Comparison of ENCODE assay signal across 9 cellular contexts in genomic region chr11:12269104-12269441, GRCh38.
DNase-seq lines count a peak whose midpoint lies in the region; ATAC-seq, FAIRE-seq and TF ChIP-seq lines count a peak whose summit lies in the region.
"Had no signal": no experiment of that assay in that cellular context is flagged by ENCODE, and none has a peak within 500 bp of the region (broad histone marks: within the 10 kb centered on the region; RNA-seq: fewer than 3 reads in every experiment).

No MANE protein-coding gene starts in this region.

- DNase-seq in LHCN-M2 (ENCODE audit: low read depth) = peak; percentile 65
- peak; percentile 84 for DNase-seq in dermis blood vessel endothelial cell
- no peak for DNase-seq in HepG2 (ENCODE audit: low spot score)
- DNase-seq in transverse colon = no peak
- no peak for DNase-seq in SHP77 treated with DMSO at 0.1 percent for 48 hours (lab: John Stamatoyannopoulos, UW)
- no peak for DNase-seq in NCI-H2227 (lab: John Stamatoyannopoulos, UW; ENCODE audit: unreplicated experiment)
- DNase-seq: activated CD4-positive, alpha-beta T cell treated with anti-CD3 and anti-CD28 coated beads for 36 hours; psoas muscle had no signal

- peak overlapping the region; percentile 62; the same call in 1 of the 2 replicates for H3K4me2 ChIP-seq in HepG2 (ENCODE audit: low read depth, low read length)

- H3K9me3 ChIP-seq in HepG2 (ENCODE audit: low read length) = no peaks in the 10 kb centered on the region
- H3K9me3 ChIP-seq in transverse colon = no peaks in the 10 kb centered on the region
- H3K9me3 ChIP-seq: psoas muscle had no signal

- in situ Hi-C loops in HepG2 (cut with HindIII; ENCODE audit: extremely low pct_ligation_motif_present, low pct_unique_long_range_greater_than_20kb) = no loop called here
- in situ Hi-C loops in transverse colon (cut with MboI; ENCODE audit: low pct_ligation_motif_present in 1 of 4, low pct_unique_long_range_greater_than_20kb in 1 of 4, low sequenced_read_pairs in 3 of 4) = loop anchor here in 1 of 4 donors (25.0 kb wide), 1 partner anchor 457 kb away; no protein-coding TSS in a partner anchor

- FAIRE-seq in HepG2 (lab: Jason Lieb, UNC) = no peak

- H3K27ac ChIP-seq in HepG2 (ENCODE audit: extremely low read length, insufficient read depth, low read length) = no peak overlapping the region
- peak overlapping the region; percentile 30 to 61 (median 43) for H3K27ac ChIP-seq in transverse colon
- H3K27ac ChIP-seq: psoas muscle had no signal

- BruUV-seq in HepG2 (replicated peaks; lab: Mats Ljungman, UMichigan) = no TSS peak

- H3K4me1 ChIP-seq in HepG2 (ENCODE audit: insufficient read depth, low read length) (peaks cover 35% of the 10 kb centered on the region), transverse colon (peaks cover 0 to 19% (median 12%) of the 10 kb centered on the region in 4 donors)
- H3K4me1 ChIP-seq: psoas muscle had no signal

- H2AFZ ChIP-seq in HepG2 (ENCODE audit: low read length) = no peak overlapping the region

- TF ChIP-seq CTCF in HepG2 (CRISPR knock-in tag; IDR thresholded peaks at IDR 0.05) (no peak), transverse colon (IDR thresholded peaks at IDR 0.05) (no peak)

- POLR2A ChIA-PET in HepG2 (lab: Yijun Ruan, JAX) = no interaction called here

- H3K4me3 ChIP-seq in HepG2 (replicated peaks in 1 of 3; ENCODE audit: insufficient read depth in 1 of 3, low read depth in 2 of 3, low read length in 3 of 3) = no peak overlapping the region
- H3K4me3 ChIP-seq in transverse colon = no peak overlapping the region
- H3K4me3 ChIP-seq: psoas muscle had no signal

- no peaks in the 10 kb centered on the region for H3K27me3 ChIP-seq in HepG2 (ENCODE audit: control insufficient read depth in 1 of 2, insufficient read depth in 2 of 2, low read length in 2 of 2)
- H3K27me3 ChIP-seq in transverse colon = no peaks in the 10 kb centered on the region

- CTCF ChIA-PET in HepG2 (lab: Yijun Ruan, JAX; ENCODE audit: low intra/inter-chr PET ratio, low total read pairs) = no interaction called here

- no peaks in the 10 kb centered on the region for H4K20me1 ChIP-seq in HepG2 (ENCODE audit: insufficient read depth, low read length)

- 13% methylated on average over 2 of the region's 3 CpGs for WGBS in HepG2 (ENCODE audit: low lambda C conversion rate)
- 20 to 44% methylated on average over 1 to 3 of the region's 3 CpGs for WGBS in transverse colon (ENCODE audit: low coverage in 1 of 2), 2 donors

- no peaks in the 10 kb centered on the region for H3K79me2 ChIP-seq in HepG2 (ENCODE audit: insufficient read depth, low read length)

- H3K9ac ChIP-seq in HepG2 (ENCODE audit: insufficient read depth, low read depth, low read length) = no peak overlapping the region

- TF ChIP-seq RAD21 in HepG2 (CRISPR knock-in tag; IDR thresholded peaks at IDR 0.05) = no peak

- no peak for TF ChIP-seq EP300 in HepG2 (IDR thresholded peaks at IDR 0.05; ENCODE audit: low read depth in 2 of 2, low read length in 2 of 2)
- no peak for TF ChIP-seq EP300 in HepG2 (CRISPR knock-in tag; IDR thresholded peaks at IDR 0.05; ENCODE audit: borderline replicate concordance)
- TF ChIP-seq EP300 in transverse colon (IDR thresholded peaks at IDR 0.05; ENCODE audit: low read depth) = no peak

- TF ChIP-seq POLR2A in HepG2 (IDR thresholded peaks at IDR 0.05; ENCODE audit: insufficient read depth in 1 of 2, low read depth in 2 of 2, low read length in 2 of 2) (no peak), transverse colon (IDR thresholded peaks at IDR 0.05) (no peak)

- ATAC-seq in HepG2 (no peak), GM21717 (IDR thresholded peaks at IDR 0.05; ENCODE audit: unreplicated experiment) (no peak)
- ATAC-seq: activated CD4-positive, alpha-beta T cell treated with anti-CD3 and anti-CD28 coated beads for 36 hours had no signal

- no peaks in the 10 kb centered on the region for H3K36me3 ChIP-seq in HepG2 (replicated peaks in 1 of 2; ENCODE audit: control insufficient read depth in 1 of 2, insufficient read depth in 2 of 2, low read length in 2 of 2)
- H3K36me3 ChIP-seq in transverse colon = no peaks in the 10 kb centered on the region

- intact Hi-C loops in HepG2 (cut with micrococcal nuclease; ENCODE audit: unreplicated experiment) = no loop called here
- intact Hi-C loops in transverse colon (cut with DNase I; ENCODE audit: low total_unique reads) = no loop called here

TF ChIP-seq in HepG2, 621 proteins besides CTCF, POLR2A, EP300 and RAD21 (continues in another document):
- TF ChIP-seq POLR2AphosphoS2 (IDR thresholded peaks at IDR 0.05; ENCODE audit: low read depth, low read length) (no peak), ZFP91 (CRISPR knock-in tag; IDR thresholded peaks at IDR 0.05; ENCODE audit: borderline replicate concordance) (no peak), ZFP36L2 (CRISPR knock-in tag; IDR thresholded peaks at IDR 0.05) (no peak), NCOR1 (IDR thresholded peaks at IDR 0.05; ENCODE audit: borderline replicate concordance, low read length) (no peak), ELF1 (CRISPR knock-in tag; IDR thresholded peaks at IDR 0.05) (no peak), ZNF569 (CRISPR knock-in tag; IDR thresholded peaks at IDR 0.05; ENCODE audit: borderline replicate concordance) (no peak), ZNF546 (CRISPR knock-in tag; conservative IDR thresholded peaks at IDR 0.05) (no peak), FOXA3 (CRISPR knock-in tag; IDR thresholded peaks at IDR 0.05) (no peak), ZFP62 (CRISPR knock-in tag; IDR thresholded peaks at IDR 0.05) (no peak), ETV6 (CRISPR knock-in tag; conservative IDR thresholded peaks at IDR 0.05) (no peak), ZNF136 (CRISPR knock-in tag; IDR thresholded peaks at IDR 0.05; ENCODE audit: low read depth) (no peak), MED13 (CRISPR knock-in tag; IDR thresholded peaks at IDR 0.05) (no peak), SOX13 (IDR thresholded peaks at IDR 0.05) (no peak), SOX13 (CRISPR knock-in tag; conservative IDR thresholded peaks at IDR 0.05 in 1 of 2, IDR thresholded peaks at IDR 0.05 in 1 of 2) (no peak), REST (IDR thresholded peaks at IDR 0.05; ENCODE audit: borderline replicate concordance in 1 of 2, low read depth in 1 of 2, low read length in 2 of 2) (no peak), SRY (CRISPR knock-in tag; IDR thresholded peaks at IDR 0.05) (no peak), LRRFIP1 (CRISPR knock-in tag; conservative IDR thresholded peaks at IDR 0.05) (no peak), POLR2AphosphoS5 (IDR thresholded peaks at IDR 0.05; ENCODE audit: low read depth, low read length) (no peak), KDM2A (CRISPR knock-in tag; IDR thresholded peaks at IDR 0.05; ENCODE audit: borderline replicate concordance, low read depth) (no peak)

Comparison
In these comparisons a context has a peak if more than half of its experiments do, and no peak if none do; other contexts are left out.
1. DNase-seq: peak in LHCN-M2 (single experiment) and dermis blood vessel endothelial cell (single experiment); none in HepG2 (single experiment), transverse colon (single experiment), SHP77 treated with DMSO at 0.1 percent for 48 hours (single experiment) and NCI-H2227 (single experiment).